ENCODE assay signal across 31 cellular contexts in genomic region chr6:48706310-48706709, GRCh38.
DNase-seq lines count a peak whose midpoint lies in the region; ATAC-seq and TF ChIP-seq lines count a peak whose summit lies in the region.
"Had no signal": no experiment of that assay in that cellular context is flagged by ENCODE, and none has a peak within 500 bp of the region (broad histone marks: within the 10 kb centered on the region; RNA-seq: fewer than 3 reads in every experiment).

No MANE protein-coding gene starts in this region.

- no peaks in the 10 kb centered on the region for H4K20me1 ChIP-seq in HCT116 (ENCODE audit: insufficient read depth)
- H4K20me1 ChIP-seq: BLaER1; BLaER1 treated with 17β-estradiol and CSF1 and Interleukin-3, amounts not matched to agents 10 nM and 100 nM had no signal

- H3K4me3 Mint-ChIP-seq in WTC11, result no peak overlapping the region
- H3K4me3 Mint-ChIP-seq: B cell; CD14-positive monocyte; CD4-positive, alpha-beta memory T cell; CD4-positive, alpha-beta T cell; CD4-positive, CD25-positive, alpha-beta regulatory T cell; CD8-positive, alpha-beta memory T cell; CD8-positive, alpha-beta T cell had no signal

- H3K27me3 ChIP-seq in HCT116 (ENCODE audit: insufficient read depth, low read length), result no peaks in the 10 kb centered on the region
- H3K27me3 ChIP-seq: BE2C; BLaER1; BLaER1 treated with 17β-estradiol and CSF1 and Interleukin-3, amounts not matched to agents 10 nM and 100 nM had no signal

- no TSS peak for BruUV-seq in HCT116 (replicated peaks; lab: Mats Ljungman, UMichigan)

- no peak overlapping the region for H3K27ac Mint-ChIP-seq in WTC11
- H3K27ac Mint-ChIP-seq: B cell; CD14-positive monocyte; CD4-positive, alpha-beta memory T cell; CD4-positive, alpha-beta T cell; CD4-positive, CD25-positive, alpha-beta regulatory T cell; CD8-positive, alpha-beta memory T cell; CD8-positive, alpha-beta T cell had no signal

- H3K9me3 ChIP-seq in HCT116 (ENCODE audit: control insufficient read depth in 1 of 2, insufficient read depth in 1 of 2, low read depth in 1 of 2, low read length in 2 of 2), result no peaks in the 10 kb centered on the region
- H3K9me3 ChIP-seq: A549, BE2C, BLaER1, Caco-2 had no signal

- ATAC-seq in HCT116 (no peak), WTC11 (no peak)
- ATAC-seq: A549; CD8-positive, alpha-beta T cell had no signal

- H3K79me2 ChIP-seq in HCT116 (ENCODE audit: insufficient read depth, low read length), result no peaks in the 10 kb centered on the region

- H3K4me1 Mint-ChIP-seq in WTC11, result no peaks in the 10 kb centered on the region
- H3K4me1 Mint-ChIP-seq: B cell; CD14-positive monocyte; CD4-positive, CD25-positive, alpha-beta regulatory T cell; CD8-positive, alpha-beta memory T cell had no signal

- no peaks in the 10 kb centered on the region for H3K4me1 ChIP-seq in HCT116 (ENCODE audit: control insufficient read depth in 1 of 2, insufficient read depth in 2 of 2, low read length in 2 of 2)
- H3K4me1 ChIP-seq: A549; BE2C; BLaER1; BLaER1 treated with 17β-estradiol and CSF1 and Interleukin-3, amounts not matched to agents 10 nM and 100 nM; Caco-2 had no signal

- H3K9me3 Mint-ChIP-seq in WTC11, result peaks cover 7% of the 10 kb centered on the region; the same call in 1 of the 2 replicates
- H3K9me3 Mint-ChIP-seq: CD4-positive, alpha-beta T cell had no signal

- TF ChIP-seq POLR2A in HCT116 (IDR thresholded peaks at IDR 0.05; ENCODE audit: borderline replicate concordance, extremely low read depth, insufficient read depth, insufficient read length), result no peak

- intact Hi-C loops in HCT116 (cut with micrococcal nuclease), result no loop called here

- H3K9ac ChIP-seq in HCT116 (ENCODE audit: low read length), result no peak overlapping the region
- H3K9ac ChIP-seq: BLaER1; BLaER1 treated with 17β-estradiol and CSF1 and Interleukin-3, amounts not matched to agents 10 nM and 100 nM had no signal

- H2AFZ ChIP-seq in HCT116 (ENCODE audit: low read depth, low read length, poor library complexity, severe bottlenecking), result peak overlapping the region; percentile 32

- no peak overlapping the region for H3K27ac ChIP-seq in HCT116 (ENCODE audit: low read depth, low read length)
- H3K27ac ChIP-seq: 22Rv1; A549; BLaER1; BLaER1 treated with 17β-estradiol and CSF1 and Interleukin-3, amounts not matched to agents 10 nM and 100 nM; C4-2B had no signal

- CTCF ChIA-PET in HCT116 (lab: Charles Lee) (no interaction called here), WTC11 (lab: Charles Lee) (no interaction called here)

- no peaks in the 10 kb centered on the region for H3K9me2 ChIP-seq in HCT116 (ENCODE audit: insufficient read depth)

- no peak for TF ChIP-seq RAD21 in HCT116 (IDR thresholded peaks at IDR 0.05; ENCODE audit: low read depth)

- RAD21 ChIA-PET in HCT116 (lab: Charles Lee; ENCODE audit: low non-redundant PET in 1 of 2, low total read pairs in 2 of 2, uncharacterized antibody in 2 of 2, unreplicated experiment in 2 of 2), result no interaction called here

- H3K4me2 ChIP-seq in HCT116 (ENCODE audit: low read length), result no peak overlapping the region
- H3K4me2 ChIP-seq: A549; BLaER1; BLaER1 treated with 17β-estradiol and CSF1 and Interleukin-3, amounts not matched to agents 10 nM and 100 nM had no signal

- H3K36me3 Mint-ChIP-seq in WTC11, result no peaks in the 10 kb centered on the region
- H3K36me3 Mint-ChIP-seq: CD14-positive monocyte; CD4-positive, alpha-beta memory T cell; CD4-positive, CD25-positive, alpha-beta regulatory T cell; CD8-positive, alpha-beta memory T cell; CD8-positive, alpha-beta T cell had no signal

- no peak for DNase-seq in HCT116 (ENCODE audit: low read depth, low spot score)
- DNase-seq in WTC11 (ENCODE audit: low spot score), result no peak
- no peak for DNase-seq in NCI-H345 (lab: John Stamatoyannopoulos, UW)
- no peak for DNase-seq in activated T-cell treated with anti-CD3 and anti-CD28 coated beads for 4 hours
- DNase-seq: 8988T; ACHN; AML-193; BE2C; C1 segment of cervical spinal cord; Caco-2; Calu3; CD4-positive, alpha-beta memory T cell; CD4-positive, alpha-beta T cell; CD4-positive, CD25-positive, alpha-beta regulatory T cell; CD8-positive, alpha-beta memory T cell; CD8-positive, alpha-beta T cell; COR-L47; DMS 273 treated with DMSO at 0.1 percent for 48 hours; DMS153; DMS53; DMS79; DMS79 treated with DMSO at 0.1 percent for 48 hours; DND-41; EL had no signal

- H3K4me3 ChIP-seq in HCT116 (replicated peaks in 1 of 2; ENCODE audit: low read depth in 1 of 2, low read length in 2 of 2), result no peak overlapping the region
- H3K4me3 ChIP-seq: A549; BLaER1; BLaER1 treated with 17β-estradiol and CSF1 and Interleukin-3, amounts not matched to agents 10 nM and 100 nM had no signal

- POLR2A ChIA-PET in HCT116 (lab: Charles Lee), result no interaction called here
- POLR2A ChIA-PET in WTC11 (lab: Charles Lee), result no interaction called here

- H3K27me3 Mint-ChIP-seq in WTC11 (ENCODE audit: low read depth), result no peaks in the 10 kb centered on the region; the same call in 1 of the 2 replicates
- H3K27me3 Mint-ChIP-seq: B cell; CD4-positive, alpha-beta memory T cell; CD4-positive, alpha-beta T cell; CD4-positive, CD25-positive, alpha-beta regulatory T cell; CD8-positive, alpha-beta memory T cell had no signal

- no peaks in the 10 kb centered on the region for H3K36me3 ChIP-seq in HCT116 (ENCODE audit: control insufficient read depth in 1 of 2, insufficient read depth in 2 of 2, low read length in 2 of 2)
- H3K36me3 ChIP-seq: BE2C; BLaER1; BLaER1 treated with 17β-estradiol and CSF1 and Interleukin-3, amounts not matched to agents 10 nM and 100 nM had no signal

- TF ChIP-seq CTCF in HCT116 (IDR thresholded peaks at IDR 0.05 in 2 of 3, conservative IDR thresholded peaks at IDR 0.05 in 1 of 3; ENCODE audit: borderline replicate concordance in 1 of 3, insufficient read depth in 1 of 3, low read depth in 2 of 3, low read length in 2 of 3) (no peak), WTC11 (IDR thresholded peaks at IDR 0.05) (no peak)

TF ChIP-seq in HCT116, 20 proteins besides CTCF, POLR2A, EP300 and RAD21 (continues in another document):
- no peak for TF ChIP-seq REST (IDR thresholded peaks at IDR 0.05; ENCODE audit: low read depth)
- TF ChIP-seq CBX3 (IDR thresholded peaks at IDR 0.05; ENCODE audit: low read depth), result no peak

TF ChIP-seq in WTC11, 78 proteins besides CTCF, POLR2A, EP300 and RAD21:
- no peak for TF ChIP-seq ZNF281 (CRISPR knock-in tag; IDR thresholded peaks at IDR 0.05)
- peak; percentile 90 for TF ChIP-seq HMGA2 (CRISPR knock-in tag; IDR thresholded peaks at IDR 0.05)
- no peak for TF ChIP-seq ETV6 (CRISPR knock-in tag; IDR thresholded peaks at IDR 0.05)
